Comparison of ENCODE assay signal across 23 cellular contexts in genomic region chr1:175413367-175413766, GRCh38.
A peak's percentile ranks its signal among the peaks of the same experiment; 100 is the strongest.
DNase-seq lines count a peak whose midpoint lies in the region; ATAC-seq, FAIRE-seq and TF ChIP-seq lines count a peak whose summit lies in the region.
"Had no signal": no experiment of that assay in that cellular context is flagged by ENCODE, and none has a peak within 500 bp of the region (broad histone marks: within the 10 kb centered on the region; RNA-seq: fewer than 3 reads in every experiment).

No MANE protein-coding gene starts in this region.

- no peak overlapping the region for H3K27ac ChIP-seq in right lobe of liver
- H3K27ac ChIP-seq: brain microvascular endothelial cell, gastroesophageal sphincter, prostate gland had no signal

- TF ChIP-seq POLR2A in GM12891 (IDR thresholded peaks at IDR 0.05; ENCODE audit: low read depth, low read length): no peak
- TF ChIP-seq POLR2A in right lobe of liver (IDR thresholded peaks at IDR 0.05): no peak

- no peak overlapping the region for H3K4me3 ChIP-seq in right lobe of liver
- H3K4me3 ChIP-seq: gastroesophageal sphincter, mucosa of descending colon, prostate gland had no signal

- no peak for TF ChIP-seq CTCF in right lobe of liver (IDR thresholded peaks at IDR 0.05)

- DNase-seq in GM12891 (ENCODE audit: insufficient read length, low spot score): no peak
- no peak for DNase-seq in NCI-H446 (lab: John Stamatoyannopoulos, UW)
- DNase-seq in right lobe of liver: no peak
- no peak for DNase-seq in stimulated activated CD4-positive, alpha-beta T cell treated with anti-CD3 and anti-CD28 coated beads, Interleukin-1b, Interleukin-23, amount 100 ng/mL, for 48 hours
- DNase-seq: activated CD8-positive, alpha-beta T cell treated with anti-CD3 and anti-CD28 coated beads, Interleukin-2, amount 10 ng/mL, durations not matched to agents 7 days and 5 days; activated effector memory CD4-positive, alpha-beta T cell treated with anti-CD3 and anti-CD28 coated beads, Interleukin-2, amount 50 U/mL, for 16 hours; brain microvascular endothelial cell; COR-L47; effector memory CD8-positive, alpha-beta T cell; islet precursor cell; mucosa of descending colon; MV-4-11; NCI-H510A; stimulated activated CD8-positive, alpha-beta memory T cell treated with anti-CD3 and anti-CD28 coated beads, Interleukin-4, amount 100 ng/mL, for 48 hours; T1000 had no signal

- H3K27me3 ChIP-seq in right lobe of liver: no peaks in the 10 kb centered on the region
- H3K27me3 ChIP-seq: brain microvascular endothelial cell, gastroesophageal sphincter had no signal

- intact Hi-C loops in right lobe of liver (cut with DNase I): no loop called here

- ATAC-seq in GM19351 (IDR thresholded peaks at IDR 0.05; ENCODE audit: unreplicated experiment) (peak; percentile 87), HG02610 (IDR thresholded peaks at IDR 0.05; ENCODE audit: unreplicated experiment) (peak; percentile 97), HG03175 (IDR thresholded peaks at IDR 0.05; ENCODE audit: unreplicated experiment) (peak; percentile 90), right lobe of liver (no peak), SK-N-SH treated with all-trans-retinoic acid at 6 μM for 48 hours (no peak)
- ATAC-seq: activated CD8-positive, alpha-beta T cell treated with anti-CD3 and anti-CD28 coated beads, Interleukin-2, amount 10 ng/mL, durations not matched to agents 7 days and 5 days; effector memory CD8-positive, alpha-beta T cell; gastroesophageal sphincter; mucosa of descending colon had no signal

- no peaks in the 10 kb centered on the region for H3K4me1 ChIP-seq in right lobe of liver
- H3K4me1 ChIP-seq: gastroesophageal sphincter, prostate gland had no signal

- no peaks in the 10 kb centered on the region for H3K9me3 ChIP-seq in right lobe of liver
- H3K9me3 ChIP-seq: gastroesophageal sphincter, mucosa of descending colon, prostate gland had no signal

- no peaks in the 10 kb centered on the region for H3K36me3 ChIP-seq in right lobe of liver
- H3K36me3 ChIP-seq: brain microvascular endothelial cell, gastroesophageal sphincter, prostate gland had no signal

- WGBS in right lobe of liver (ENCODE audit: insufficient coverage, low coverage, low lambda C conversion rate, missing lambda C conversion rate): 27% methylated on average over 2 of the region's 2 CpGs

- FAIRE-seq in GM12891 (lab: Jason Lieb, UNC): peak; percentile 56
- FAIRE-seq: A204.1, urothelium cell line had no signal

TF ChIP-seq in GM12891, 5 proteins besides CTCF, POLR2A, EP300 and RAD21:
- TF ChIP-seq POLR2AphosphoS5 (IDR thresholded peaks at IDR 0.05; ENCODE audit: low read depth, low read length) (no peak), TAF1 (IDR thresholded peaks at IDR 0.05; ENCODE audit: low read depth, low read length) (no peak), SPI1 (IDR thresholded peaks at IDR 0.05; ENCODE audit: low read depth, low read length) (no peak), PAX5 (IDR thresholded peaks at IDR 0.05; ENCODE audit: insufficient read depth, low read length, severe bottlenecking) (no peak)

TF ChIP-seq in SK-N-SH treated with all-trans-retinoic acid at 6 μM for 48 hours, 23 proteins besides CTCF, POLR2A, EP300 and RAD21:
- no peak for TF ChIP-seq CSDC2 (CRISPR knock-in tag; IDR thresholded peaks at IDR 0.05)
- no peak for TF ChIP-seq CREB5 (CRISPR knock-in tag; IDR thresholded peaks at IDR 0.05; ENCODE audit: low read depth)
- TF ChIP-seq, protein P1, sequence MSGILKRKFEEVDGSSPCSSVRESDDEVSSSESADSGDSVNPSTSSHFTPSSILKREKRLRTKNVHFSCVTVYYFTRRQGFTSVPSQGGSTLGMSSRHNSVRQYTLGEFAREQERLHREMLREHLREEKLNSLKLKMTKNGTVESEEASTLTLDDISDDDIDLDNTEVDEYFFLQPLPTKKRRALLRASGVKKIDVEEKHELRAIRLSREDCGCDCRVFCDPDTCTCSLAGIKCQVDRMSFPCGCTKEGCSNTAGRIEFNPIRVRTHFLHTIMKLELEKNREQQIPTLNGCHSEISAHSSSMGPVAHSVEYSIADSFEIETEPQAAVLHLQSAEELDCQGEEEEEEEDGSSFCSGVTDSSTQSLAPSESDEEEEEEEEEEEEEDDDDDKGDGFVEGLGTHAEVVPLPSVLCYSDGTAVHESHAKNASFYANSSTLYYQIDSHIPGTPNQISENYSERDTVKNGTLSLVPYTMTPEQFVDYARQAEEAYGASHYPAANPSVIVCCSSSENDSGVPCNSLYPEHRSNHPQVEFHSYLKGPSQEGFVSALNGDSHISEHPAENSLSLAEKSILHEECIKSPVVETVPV (CRISPR knock-in tag; IDR thresholded peaks at IDR 0.05): no peak
- TF ChIP-seq, protein P2, sequence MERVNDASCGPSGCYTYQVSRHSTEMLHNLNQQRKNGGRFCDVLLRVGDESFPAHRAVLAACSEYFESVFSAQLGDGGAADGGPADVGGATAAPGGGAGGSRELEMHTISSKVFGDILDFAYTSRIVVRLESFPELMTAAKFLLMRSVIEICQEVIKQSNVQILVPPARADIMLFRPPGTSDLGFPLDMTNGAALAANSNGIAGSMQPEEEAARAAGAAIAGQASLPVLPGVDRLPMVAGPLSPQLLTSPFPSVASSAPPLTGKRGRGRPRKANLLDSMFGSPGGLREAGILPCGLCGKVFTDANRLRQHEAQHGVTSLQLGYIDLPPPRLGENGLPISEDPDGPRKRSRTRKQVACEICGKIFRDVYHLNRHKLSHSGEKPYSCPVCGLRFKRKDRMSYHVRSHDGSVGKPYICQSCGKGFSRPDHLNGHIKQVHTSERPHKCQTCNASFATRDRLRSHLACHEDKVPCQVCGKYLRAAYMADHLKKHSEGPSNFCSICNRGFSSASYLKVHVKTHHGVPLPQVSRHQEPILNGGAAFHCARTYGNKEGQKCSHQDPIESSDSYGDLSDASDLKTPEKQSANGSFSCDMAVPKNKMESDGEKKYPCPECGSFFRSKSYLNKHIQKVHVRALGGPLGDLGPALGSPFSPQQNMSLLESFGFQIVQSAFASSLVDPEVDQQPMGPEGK (CRISPR knock-in tag; IDR thresholded peaks at IDR 0.05; ENCODE audit: borderline replicate concordance): no peak
- no peak for TF ChIP-seq RARB (CRISPR knock-in tag; IDR thresholded peaks at IDR 0.05)
- no peak for TF ChIP-seq ESRRG (CRISPR knock-in tag; IDR thresholded peaks at IDR 0.05)
- TF ChIP-seq ZFP30 (CRISPR knock-in tag; IDR thresholded peaks at IDR 0.05): no peak
- no peak for TF ChIP-seq ARNTL (CRISPR knock-in tag; IDR thresholded peaks at IDR 0.05; ENCODE audit: borderline replicate concordance, low read depth)
- no peak for TF ChIP-seq TSHZ2 (CRISPR knock-in tag; IDR thresholded peaks at IDR 0.05)
TF ChIP-seq in SK-N-SH treated with all-trans-retinoic acid at 6 μM for 48 hours: peak in this region for 0.

Comparison
In these comparisons a context has a peak if more than half of its experiments do, and no peak if none do; other contexts are left out.
1. ATAC-seq: peak in GM19351 (single experiment), HG02610 (single experiment) and HG03175 (single experiment); none in right lobe of liver (0 of 4) and SK-N-SH treated with all-trans-retinoic acid at 6 μM for 48 hours (single experiment).